In genomic region chr13:21225841-21226581, GRCh38 we compare ENCODE assay signal across 22 cellular contexts. TPM values are rescaled to one million over a fixed set of nuclear protein-coding genes. Genes with fewer than 3 reads are reported as not detected.
"Had no signal": no experiment of that assay in that cellular context is flagged by ENCODE, and none has a peak within 500 bp of the region (broad histone marks: within the 10 kb centered on the region; RNA-seq: fewer than 3 reads in every experiment).

No MANE protein-coding gene starts in this region.

- H3K79me2 ChIP-seq: hepatocyte, parathyroid adenoma had no signal

- H3K9ac ChIP-seq: neural progenitor cell, parathyroid adenoma had no signal

- FAIRE-seq: kidney had no signal

- ATAC-seq: esophagus mucosa; foreskin keratinocyte; gastroesophageal sphincter; heart left ventricle; left lobe of liver; naive thymus-derived CD4-positive, alpha-beta T cell; stimulated activated effector memory CD8-positive, alpha-beta T cell treated with anti-CD3 and anti-CD28 coated beads, Interleukin-12 subunit alpha, Interleukin-12 subunit beta, amount 100 ng/mL, for 72 hours had no signal

- H3K4me1 ChIP-seq: foreskin keratinocyte, gastroesophageal sphincter, heart left ventricle, neural progenitor cell, parathyroid adenoma, sigmoid colon, stomach, thyroid gland had no signal

- H2AFZ ChIP-seq: hepatocyte, neural progenitor cell, parathyroid adenoma had no signal

- H3K36me3 ChIP-seq: gastroesophageal sphincter, heart left ventricle, neural progenitor cell, sigmoid colon, stomach, thyroid gland had no signal

- H3K9me3 ChIP-seq: thyroid gland had no signal

- H3K27me3 ChIP-seq: foreskin keratinocyte, gastroesophageal sphincter, heart left ventricle, hepatocyte, neural progenitor cell, sigmoid colon, stomach, thyroid gland had no signal

- H3K4me3 ChIP-seq: dorsolateral prefrontal cortex, gastroesophageal sphincter, heart left ventricle, hepatocyte, neural progenitor cell, sigmoid colon, stomach, thyroid gland had no signal

- H3K27ac ChIP-seq: dorsolateral prefrontal cortex, epithelial cell of prostate, foreskin keratinocyte, gastroesophageal sphincter, heart left ventricle, hepatocyte, neural progenitor cell, parathyroid adenoma, sigmoid colon, stomach, thyroid gland had no signal

- H3K4me2 ChIP-seq: hepatocyte, neural progenitor cell had no signal

- DNase-seq: dorsolateral prefrontal cortex; effector CD4-positive, alpha-beta T cell; foreskin keratinocyte; heart left ventricle; kidney; mesendoderm; midbrain; naive thymus-derived CD4-positive, alpha-beta T cell; sigmoid colon; stimulated activated CD4-positive, alpha-beta T cell treated with anti-CD3 and anti-CD28 coated beads, Interleukin-2, amount 100 ng/mL, for 24 hours; stimulated activated CD4-positive, alpha-beta T cell treated with anti-CD3 and anti-CD28 coated beads, Interleukin-4, amount 100 ng/mL, for 24 hours; stimulated activated naive CD4-positive, alpha-beta T cell treated with Interleukin-2 at 50 U/mL for 16 hours; stomach; thyroid gland had no signal

RNA-seq across cellular contexts. Expression of gene SKA3, which starts 49.7 kb away (rescaled TPM):
- polyA plus RNA-seq: naive thymus-derived CD4-positive, alpha-beta T cell had no signal
